Comparison of ENCODE assay signal across 8 cellular contexts in the genomic region with DNA sequence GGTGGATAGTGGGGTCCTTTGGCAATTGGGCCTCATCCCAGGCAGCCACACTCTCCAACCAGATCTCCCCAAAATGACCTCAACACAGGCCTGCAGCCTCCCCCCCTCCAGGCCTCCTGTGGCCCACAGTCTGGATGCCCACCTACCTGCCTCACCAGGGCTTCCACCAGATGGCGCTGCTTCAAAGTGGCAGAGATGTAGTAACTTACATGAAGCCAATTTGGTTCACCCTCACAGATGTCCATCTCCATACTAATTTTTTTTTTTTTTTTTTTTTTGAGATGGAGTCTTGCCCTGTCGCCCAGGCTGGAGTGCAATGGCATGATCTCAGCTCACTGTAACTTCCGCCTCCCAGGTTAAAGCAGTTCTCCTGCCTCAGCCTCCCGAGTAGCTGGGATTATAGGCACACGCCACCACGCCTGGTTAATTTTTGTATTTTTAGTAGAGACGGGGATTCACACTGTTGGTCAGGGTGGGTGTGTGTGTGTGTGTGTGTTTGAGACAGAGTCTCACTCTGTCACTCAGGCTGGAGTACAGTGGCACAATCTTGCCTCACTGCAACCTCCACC. TPM values are rescaled to one million over a fixed set of nuclear protein-coding genes. Genes with fewer than 3 reads are reported as not detected.
DNase-seq lines count a peak whose midpoint lies in the region; ATAC-seq and TF ChIP-seq lines count a peak whose summit lies in the region.
"Not testable (repeated sequence)": the region's sequence is repeated elsewhere in the genome, so short reads cannot be mapped to it uniquely, and the experiment has no call there.

No MANE protein-coding gene starts in this region.

- H3K27ac ChIP-seq in DND-41 (ENCODE audit: low read length); heart right ventricle: not testable (repeated sequence)

- in situ Hi-C loops in astrocyte of the spinal cord (cut with HindIII; ENCODE audit: low sequenced_read_pairs), result not testable (repeated sequence)

- not testable (repeated sequence) for H3K4me1 ChIP-seq in DND-41 (ENCODE audit: insufficient read depth, low read length)
- peaks cover 0 to 22% (median 6%) of the 10 kb centered on the region in 9 donors for H3K4me1 ChIP-seq in heart right ventricle

- H3K36me3 ChIP-seq in DND-41 (ENCODE audit: insufficient read depth, low read length), result not testable (repeated sequence)
- H3K36me3 ChIP-seq in heart right ventricle, result peaks cover 0 to 78% (median 32%) of the 10 kb centered on the region in 9 donors

- not testable (repeated sequence) for H3K4me2 ChIP-seq in DND-41 (ENCODE audit: insufficient read depth, low read length)

- 73 to 79% methylated on average over 7 of the region's 7 CpGs for WGBS in heart right ventricle, 2 donors

- not testable (repeated sequence) for H3K9me3 ChIP-seq in DND-41 (ENCODE audit: insufficient read depth, low read length, severe bottlenecking); heart right ventricle

- DNase-seq in DND-41 (peak; percentile 74), HPDE6-E6E7 (ENCODE audit: extremely low spot score) (peak; percentile 73), NCI-H748 treated with DMSO at 0.1 percent for 48 hours (lab: John Stamatoyannopoulos, UW) (peak; percentile 53), astrocyte of the spinal cord (ENCODE audit: low read depth, low spot score) (peak; percentile 49), heart right ventricle (peak; percentile 70 to 82), pons (ENCODE audit: low spot score) (peak; percentile 44), superior temporal gyrus (ENCODE audit: extremely low spot score) (peak; percentile 61)

- H3K9ac ChIP-seq in DND-41 (ENCODE audit: low read depth, low read length), result not testable (repeated sequence)

- not testable (repeated sequence) for H4K20me1 ChIP-seq in DND-41 (ENCODE audit: insufficient read depth, low read length)

- not testable (repeated sequence) for H3K4me3 ChIP-seq in DND-41 (ENCODE audit: low read depth in 1 of 2, low read length in 2 of 2); astrocyte of the spinal cord (ENCODE audit: low read depth, low read length); heart right ventricle

- intact Hi-C loops in heart right ventricle (cut with DNase I), result loop anchor here in 9 of 10 donors (1.0 to 5.0 kb wide), 5 partner anchors 67 to 70 kb away; no protein-coding TSS in a partner anchor

- not testable (repeated sequence) for H3K79me2 ChIP-seq in DND-41 (ENCODE audit: insufficient read depth, low read length)

- ATAC-seq in DND-41 (ENCODE audit: insufficient read depth, low read depth) (peak; percentile 95), heart right ventricle (peak; percentile 49 to 85 (median 71))
- peak; percentile 75 to 79 for ATAC-seq in activated CD4-positive, CD25-positive, alpha-beta regulatory T cell treated with anti-CD3 and anti-CD28 coated beads, Interleukin-2, amount 50 U/mL, for 24 hours

- H2AFZ ChIP-seq in DND-41 (ENCODE audit: low read depth, low read length), result not testable (repeated sequence)

- TF ChIP-seq CTCF in DND-41 (IDR thresholded peaks at IDR 0.05; ENCODE audit: borderline replicate concordance, extremely low read depth, low read length, poor library complexity, severe bottlenecking) (peak; percentile 84), astrocyte of the spinal cord (IDR thresholded peaks at IDR 0.05; ENCODE audit: low read depth, low read length) (peak; percentile 86), heart right ventricle (IDR thresholded peaks at IDR 0.05) (peak; percentile 53 to 80 (median 73))

- H3K27me3 ChIP-seq in DND-41 (ENCODE audit: insufficient read depth, low read length, poor library complexity); heart right ventricle: not testable (repeated sequence)

RNA-seq across cellular contexts. Expression of gene LGMN, which starts 33.6 kb away (rescaled TPM):
- total RNA-seq in heart right ventricle, result 100 to 1,000 TPM in 5 of 10 donors, 10 to 100 TPM in 5; 82.2 to 211 (median 103) TPM
- polyA plus RNA-seq in heart right ventricle, result 100 to 1,000 TPM in 1 of 2 donors, 10 to 100 TPM in 1; 92.4 to 125 TPM
